25 cellular contexts compared by ENCODE assay signal in genomic region chr1:9907441-9907840, GRCh38. TPM values are rescaled to one million over a fixed set of nuclear protein-coding genes. Genes with fewer than 3 reads are reported as not detected.
A peak's percentile ranks its signal among the peaks of the same experiment; 100 is the strongest.
DNase-seq lines count a peak whose midpoint lies in the region; ATAC-seq and TF ChIP-seq lines count a peak whose summit lies in the region.
"Had no signal": no experiment of that assay in that cellular context is flagged by ENCODE, and none has a peak within 500 bp of the region (broad histone marks: within the 10 kb centered on the region; RNA-seq: fewer than 3 reads in every experiment).

No MANE protein-coding gene starts in this region.

- dilution Hi-C loops in mammary epithelial cell (cut with HindIII; ENCODE audit: low sequenced_read_pairs): no loop called here

- H3K4me3 ChIP-seq in DND-41 (ENCODE audit: low read depth in 1 of 2, low read length in 2 of 2) (no peak overlapping the region), Loucy (ENCODE audit: low read length, poor library complexity, severe bottlenecking) (no peak overlapping the region), mammary epithelial cell (replicated peaks in 1 of 3; ENCODE audit: insufficient read depth in 1 of 3, low read depth in 2 of 3, low read length in 3 of 3) (no peak overlapping the region), coronary artery (no peak overlapping the region)
- H3K4me3 ChIP-seq: sigmoid colon, SJSA1 had no signal

- H3K79me2 ChIP-seq in DND-41 (ENCODE audit: insufficient read depth, low read length) (peaks cover 7% of the 10 kb centered on the region), Loucy (ENCODE audit: insufficient read depth, low read length) (peaks cover 25% of the 10 kb centered on the region), mammary epithelial cell (ENCODE audit: insufficient read depth, low read length) (peaks cover 63% of the 10 kb centered on the region)

- peaks cover 38% of the 10 kb centered on the region for H3K4me1 ChIP-seq in DND-41 (ENCODE audit: insufficient read depth, low read length)
- H3K4me1 ChIP-seq in Loucy (ENCODE audit: insufficient read depth, low read length, poor library complexity, severe bottlenecking): peaks cover 33% of the 10 kb centered on the region
- H3K4me1 ChIP-seq in mammary epithelial cell (ENCODE audit: insufficient read depth, low read length): peaks cover 20% of the 10 kb centered on the region
- H3K4me1 ChIP-seq: parathyroid adenoma had no signal

- peaks cover 16% of the 10 kb centered on the region for H3K36me3 Mint-ChIP-seq in nephron progenitor cell (ENCODE audit: low read depth)
- H3K36me3 Mint-ChIP-seq: activated naive CD8-positive, alpha-beta T cell; mesothelial cell of epicardium; natural killer cell had no signal

- H3K36me3 ChIP-seq in DND-41 (ENCODE audit: insufficient read depth, low read length): no peaks in the 10 kb centered on the region; the same call in 1 of the 2 replicates
- no peaks in the 10 kb centered on the region for H3K36me3 ChIP-seq in Loucy (ENCODE audit: insufficient read depth, low read length)
- no peaks in the 10 kb centered on the region for H3K36me3 ChIP-seq in mammary epithelial cell (ENCODE audit: insufficient read depth, low read length)
- H3K36me3 ChIP-seq: sigmoid colon, SJSA1, WERI-Rb-1 had no signal

- H3F3A ChIP-seq in Loucy (ENCODE audit: low read depth): no peaks in the 10 kb centered on the region

- intact Hi-C loops in mammary epithelial cell (cut with micrococcal nuclease): no loop called here

- peaks cover 60% of the 10 kb centered on the region for H3K4me1 Mint-ChIP-seq in nephron progenitor cell

- BruUV-seq in mammary epithelial cell (replicated peaks; lab: Mats Ljungman, UMichigan): no TSS peak

- in situ Hi-C loops in mammary epithelial cell (cut with MboI; ENCODE audit: low sequenced_read_pairs in 2 of 2): no loop called here

- TF ChIP-seq CTCF in DND-41 (IDR thresholded peaks at IDR 0.05; ENCODE audit: borderline replicate concordance, extremely low read depth, low read length, poor library complexity, severe bottlenecking) (no peak), Loucy (conservative IDR thresholded peaks at IDR 0.05; ENCODE audit: low read length) (no peak), mammary epithelial cell (conservative IDR thresholded peaks at IDR 0.05 in 1 of 2, IDR thresholded peaks at IDR 0.05 in 1 of 2; ENCODE audit: extremely low read depth in 1 of 2, insufficient read depth in 1 of 2, low read depth in 1 of 2, low read length in 2 of 2) (no peak), nephron progenitor cell (IDR thresholded peaks at IDR 0.05) (no peak), coronary artery (IDR thresholded peaks at IDR 0.05) (no peak)

- H3K9me3 Mint-ChIP-seq in nephron progenitor cell: no peaks in the 10 kb centered on the region
- H3K9me3 Mint-ChIP-seq: activated T-helper 2 cell treated with anti-CD3 and anti-CD28 coated beads, Interferon-gamma antibody, Interleukin-2, Interleukin-4, amounts not matched to agents 10 μg/mL and 5 μg/mL and 100 μg/mL, durations not matched to agents 14 hours and 24 hours and 36 hours; effector memory CD8-positive, alpha-beta T cell; mesothelial cell of epicardium; natural killer cell had no signal

- H3K9me2 ChIP-seq in Loucy (replicated peaks; ENCODE audit: low read depth, low read length): no peaks in the 10 kb centered on the region

- H3K27ac ChIP-seq in DND-41 (ENCODE audit: low read length): no peak overlapping the region
- no peak overlapping the region for H3K27ac ChIP-seq in mammary epithelial cell (ENCODE audit: insufficient read depth, low read depth, low read length)
- no peak overlapping the region for H3K27ac ChIP-seq in coronary artery
- H3K27ac ChIP-seq: C4-2B, parathyroid adenoma, sigmoid colon, SJSA1, WERI-Rb-1 had no signal

- ATAC-seq in DND-41 (ENCODE audit: insufficient read depth, low read depth): no peak
- ATAC-seq: effector memory CD8-positive, alpha-beta T cell; natural killer cell; Panc1 had no signal

- H3K27ac Mint-ChIP-seq in nephron progenitor cell: no peak overlapping the region
- H3K27ac Mint-ChIP-seq: activated naive CD8-positive, alpha-beta T cell; activated T-helper 2 cell treated with anti-CD3 and anti-CD28 coated beads, Interferon-gamma antibody, Interleukin-2, Interleukin-4, amounts not matched to agents 10 μg/mL and 5 μg/mL and 100 μg/mL, durations not matched to agents 14 hours and 24 hours and 36 hours; effector memory CD8-positive, alpha-beta T cell; mesothelial cell of epicardium had no signal

- DNase-seq in DND-41: peak; percentile 44
- DNase-seq in mammary epithelial cell: peak; percentile 73
- no peak for DNase-seq in nephron progenitor cell
- DNase-seq in NCI-H1092 (lab: John Stamatoyannopoulos, UW): no peak
- DNase-seq in COR-L47 (lab: John Stamatoyannopoulos, UW): no peak
- no peak for DNase-seq in coronary artery (ENCODE audit: low spot score)
- DNase-seq in effector CD8-positive, alpha-beta T cell (lab: John Stamatoyannopoulos, UW): no peak
- DNase-seq: activated CD4-positive, alpha-beta T cell treated with anti-CD3 and anti-CD28 coated beads, Interleukin-2, amount 50 U/mL, for 1 hour; effector memory CD8-positive, alpha-beta T cell; HCEC 1CT; MV-4-11; natural killer cell; NCI-H2029; NCI-H345; sigmoid colon; stimulated activated CD4-positive, alpha-beta T cell treated with anti-CD3 and anti-CD28 coated beads, Interleukin-15, amount 100 ng/mL, for 24 hours; WERI-Rb-1 had no signal

- no peaks in the 10 kb centered on the region for H3K9me3 ChIP-seq in DND-41 (ENCODE audit: insufficient read depth, low read length, severe bottlenecking)
- no peaks in the 10 kb centered on the region for H3K9me3 ChIP-seq in Loucy (ENCODE audit: insufficient read depth, low read depth, low read length)
- H3K9me3 ChIP-seq in mammary epithelial cell (replicated peaks; ENCODE audit: insufficient read depth, low read length): no peaks in the 10 kb centered on the region
- H3K9me3 ChIP-seq: sigmoid colon, SJSA1 had no signal

- H2AFZ ChIP-seq in DND-41 (ENCODE audit: low read depth, low read length) (no peak overlapping the region), Loucy (ENCODE audit: low read length) (no peak overlapping the region), mammary epithelial cell (ENCODE audit: low read depth, low read length) (no peak overlapping the region)
- H2AFZ ChIP-seq: parathyroid adenoma had no signal

- H4K20me1 ChIP-seq in DND-41 (ENCODE audit: insufficient read depth, low read length): peaks cover 3% of the 10 kb centered on the region; the same call in 1 of the 2 replicates
- H4K20me1 ChIP-seq in Loucy (ENCODE audit: insufficient read depth, low read length, poor library complexity, severe bottlenecking): peaks cover 6% of the 10 kb centered on the region
- H4K20me1 ChIP-seq in mammary epithelial cell (ENCODE audit: insufficient read depth, low read length): no peaks in the 10 kb centered on the region

- H3K4me3 Mint-ChIP-seq in nephron progenitor cell: peak overlapping the region; percentile 58
- H3K4me3 Mint-ChIP-seq: activated naive CD8-positive, alpha-beta T cell had no signal

- peaks cover 4% of the 10 kb centered on the region for H3K27me3 Mint-ChIP-seq in nephron progenitor cell (ENCODE audit: low read depth, poor library complexity)
- H3K27me3 Mint-ChIP-seq: activated naive CD8-positive, alpha-beta T cell; effector memory CD8-positive, alpha-beta T cell had no signal

- H3K27me3 ChIP-seq in DND-41 (ENCODE audit: insufficient read depth, low read length, poor library complexity) (no peaks in the 10 kb centered on the region), Loucy (ENCODE audit: insufficient read depth, low read length, poor library complexity, severe bottlenecking) (no peaks in the 10 kb centered on the region), mammary epithelial cell (ENCODE audit: insufficient read depth, low read length) (no peaks in the 10 kb centered on the region)
- H3K27me3 ChIP-seq: sigmoid colon, SJSA1 had no signal

- WGBS in mammary epithelial cell (ENCODE audit: low coverage, missing lambda C conversion rate): 76% methylated on average over 5 of the region's 5 CpGs

- H3K9ac ChIP-seq in DND-41 (ENCODE audit: low read depth, low read length): no peak overlapping the region
- peak overlapping the region; percentile 8 for H3K9ac ChIP-seq in Loucy (ENCODE audit: low read depth, low read length, poor library complexity, severe bottlenecking)
- H3K9ac ChIP-seq in mammary epithelial cell (ENCODE audit: insufficient read depth, low read length): no peak overlapping the region
- H3K9ac ChIP-seq: parathyroid adenoma had no signal

- H3K4me2 ChIP-seq in DND-41 (ENCODE audit: insufficient read depth, low read length): peak overlapping the region; percentile 14; the same call in 1 of the 2 replicates
- H3K4me2 ChIP-seq in Loucy (ENCODE audit: low read depth, low read length, poor library complexity, severe bottlenecking): peak overlapping the region; percentile 42
- no peak overlapping the region for H3K4me2 ChIP-seq in mammary epithelial cell (ENCODE audit: insufficient read depth, low read depth, low read length)

- CTCF ChIA-PET in mammary epithelial cell (lab: Charles Lee; ENCODE audit: low non-redundant PET): no interaction called here

RNA-seq across cellular contexts. Expression of gene CTNNBIP1, which starts 2.6 kb away (rescaled TPM):
- total RNA-seq in mammary epithelial cell: 100 to 1,000 TPM in 1 of 2 donors, 10 to 100 TPM in 1; 54.7 to 103 TPM
- 138 TPM for polyA plus RNA-seq in mammary epithelial cell
- polyA minus RNA-seq in mammary epithelial cell: 108 TPM

RNA-seq across cellular contexts. Expression of gene LZIC, which starts 35.8 kb away (rescaled TPM):
- total RNA-seq in mammary epithelial cell: 10 to 100 TPM; 19.8 to 30.6 TPM
- 14.5 TPM for polyA plus RNA-seq in mammary epithelial cell
- polyA minus RNA-seq in mammary epithelial cell: 11.8 TPM

RNA-seq across cellular contexts. Expression of gene NMNAT1, which starts 35.8 kb away (rescaled TPM):
- total RNA-seq in mammary epithelial cell: 10 to 100 TPM in 1 of 2 donors, 1 to 10 TPM in 1; 9.7 to 11.1 TPM
- polyA plus RNA-seq in mammary epithelial cell: 9.4 TPM
- 9.1 TPM for polyA minus RNA-seq in mammary epithelial cell

Comparison
In these comparisons a context has a peak if more than half of its experiments do, and no peak if none do; other contexts are left out.
1. DNase-seq: peak in DND-41 (single experiment) and mammary epithelial cell (single experiment); none in nephron progenitor cell (single experiment), NCI-H1092 (single experiment), COR-L47 (single experiment), coronary artery (single experiment) and effector CD8-positive, alpha-beta T cell (single experiment).